ENCODE assay signal across 1 cellular context in genomic region chr20:53914091-53914860, GRCh38.
A peak's percentile ranks its signal among the peaks of the same experiment; 100 is the strongest.
TF ChIP-seq lines count a peak whose summit lies in the region.

No MANE protein-coding gene starts in this region.

TF ChIP-seq in HepG2, 621 proteins besides CTCF, POLR2A, EP300 and RAD21 (continued from another document):
- TF ChIP-seq USF2 (IDR thresholded peaks at IDR 0.05; ENCODE audit: low read depth, low read length) (no peak), USF2 (CRISPR knock-in tag; IDR thresholded peaks at IDR 0.05; ENCODE audit: borderline replicate concordance) (no peak), SNAPC2 (CRISPR knock-in tag; IDR thresholded peaks at IDR 0.05) (peak; percentile 38; the same call in 1 of the 2 replicates), TP53 (CRISPR knock-in tag; conservative IDR thresholded peaks at IDR 0.05) (no peak), NFYB (CRISPR knock-in tag; IDR thresholded peaks at IDR 0.05) (no peak), ZNF773 (CRISPR knock-in tag; IDR thresholded peaks at IDR 0.05; ENCODE audit: borderline replicate concordance) (no peak), SIN3B (IDR thresholded peaks at IDR 0.05; ENCODE audit: low read length) (no peak), GFI1 (CRISPR knock-in tag; IDR thresholded peaks at IDR 0.05; ENCODE audit: borderline replicate concordance) (0 out of 2 replicates have a peak, but pooled peaks have one; percentile 4)
- TF ChIP-seq, protein P1, sequence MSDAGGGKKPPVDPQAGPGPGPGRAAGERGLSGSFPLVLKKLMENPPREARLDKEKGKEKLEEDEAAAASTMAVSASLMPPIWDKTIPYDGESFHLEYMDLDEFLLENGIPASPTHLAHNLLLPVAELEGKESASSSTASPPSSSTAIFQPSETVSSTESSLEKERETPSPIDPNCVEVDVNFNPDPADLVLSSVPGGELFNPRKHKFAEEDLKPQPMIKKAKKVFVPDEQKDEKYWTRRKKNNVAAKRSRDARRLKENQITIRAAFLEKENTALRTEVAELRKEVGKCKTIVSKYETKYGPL (CRISPR knock-in tag; IDR thresholded peaks at IDR 0.05): no peak
